ENCODE assay signal across 31 cellular contexts in the genomic region with DNA sequence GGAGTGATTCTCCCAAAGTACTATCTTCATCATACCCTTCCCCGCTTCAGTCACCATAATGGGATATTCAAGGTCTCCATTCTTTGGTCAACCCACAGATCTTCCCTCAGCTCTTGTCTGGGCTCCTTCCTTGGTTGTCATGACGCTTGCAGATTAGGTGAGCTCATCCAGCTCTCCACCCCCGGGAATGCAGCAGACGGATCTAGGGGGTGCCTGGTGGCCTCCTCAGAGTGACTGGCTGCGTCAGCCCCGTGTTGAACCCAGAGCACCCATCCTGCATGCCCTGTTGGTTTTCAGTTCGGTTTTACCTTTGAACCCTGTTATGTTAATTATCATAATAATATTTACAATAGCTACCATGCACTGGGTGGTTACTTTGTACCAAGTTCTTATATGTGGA. TPM values are rescaled to one million over a fixed set of nuclear protein-coding genes. Genes with fewer than 3 reads are reported as not detected.
DNase-seq lines count a peak whose midpoint lies in the region; ATAC-seq, FAIRE-seq and TF ChIP-seq lines count a peak whose summit lies in the region.
"Had no signal": no experiment of that assay in that cellular context is flagged by ENCODE, and none has a peak within 500 bp of the region (broad histone marks: within the 10 kb centered on the region; RNA-seq: fewer than 3 reads in every experiment).

No MANE protein-coding gene starts in this region.

- no peak overlapping the region for H4K5ac ChIP-seq in IMR-90 (ENCODE audit: low read depth, low read length)

- H3K9me3 ChIP-seq in IMR-90 (ENCODE audit: control insufficient read depth, insufficient read depth, low read length), result no peaks in the 10 kb centered on the region
- no peaks in the 10 kb centered on the region for H3K9me3 ChIP-seq in WERI-Rb-1 (ENCODE audit: severe bottlenecking)
- no peaks in the 10 kb centered on the region for H3K9me3 ChIP-seq in small intestine (ENCODE audit: control insufficient read depth, low read depth)
- H3K9me3 ChIP-seq: Caco-2, SK-N-SH, vagina had no signal

- no peak overlapping the region for H2BK15ac ChIP-seq in IMR-90 (ENCODE audit: low read depth, low read length)

- peaks cover 22% of the 10 kb centered on the region for H3K4me1 Mint-ChIP-seq in glutamatergic neuron (ENCODE audit: low read depth, unreplicated experiment)

- no peak overlapping the region for H2AK9ac ChIP-seq in IMR-90 (replicated peaks; ENCODE audit: low read depth, low read length, poor library complexity)

- H3K27me3 ChIP-seq in IMR-90 (ENCODE audit: control insufficient read depth, insufficient read depth, low read length) (peaks cover 75% of the 10 kb centered on the region), WERI-Rb-1 (ENCODE audit: insufficient read depth, low read depth, severe bottlenecking) (peaks cover 3% of the 10 kb centered on the region), small intestine (ENCODE audit: control insufficient read depth in 2 of 2, insufficient read depth in 2 of 2, low read length in 2 of 2) (no peaks in the 10 kb centered on the region)
- H3K27me3 ChIP-seq: vagina had no signal

- H2AK5ac ChIP-seq in IMR-90 (ENCODE audit: low read depth, low read length), result no peak overlapping the region

- ATAC-seq in IMR-90 (ENCODE audit: low read depth), result no peak
- ATAC-seq: activated CD4-positive, alpha-beta T cell treated with anti-CD3 and anti-CD28 coated beads for 36 hours; sciatic nerve had no signal

- peaks cover 27% of the 10 kb centered on the region; the same call in 1 of the 2 replicates for H4K20me1 ChIP-seq in IMR-90 (ENCODE audit: insufficient read depth, low read length)

- H3K4me3 ChIP-seq in IMR-90 (ENCODE audit: insufficient read depth, low read depth, low read length) (no peak overlapping the region), WERI-Rb-1 (ENCODE audit: low read depth, low read length) (no peak overlapping the region), small intestine (ENCODE audit: low read depth in 1 of 2, low read length in 2 of 2) (no peak overlapping the region)
- H3K4me3 ChIP-seq: vagina had no signal

- POLR2A ChIA-PET in IMR-90 (lab: Charles Lee; ENCODE audit: unreplicated experiment), result interaction anchor here (0.9 kb wide), 1 partner anchor 43 kb away, joined by 4 read pairs; no protein-coding TSS in a partner anchor
- POLR2A ChIA-PET in GM10248 (lab: Yijun Ruan, JAX), result no interaction called here

- H2BK120ac ChIP-seq in IMR-90 (ENCODE audit: low read depth, low read length), result no peak overlapping the region

- no peak overlapping the region for H2BK20ac ChIP-seq in IMR-90 (ENCODE audit: low read depth, low read length)

- no peak overlapping the region for H2BK5ac ChIP-seq in IMR-90 (ENCODE audit: low read depth, low read length, poor library complexity, severe bottlenecking)

- WGBS in IMR-90 (ENCODE audit: extremely low coverage in 2 of 2, insufficient read length in 1 of 2), 2 experiments, result 100% methylated on average over 1 of the region's 7 CpGs; no CpG with 5 or more reads in 1 of the 2 experiments
- WGBS in small intestine, 3 donors, result 31 to 55% (median 39%) methylated on average over 7 of the region's 7 CpGs

- peaks cover 2% of the 10 kb centered on the region for H3K9me3 Mint-ChIP-seq in glutamatergic neuron (ENCODE audit: unreplicated experiment)
- H3K9me3 Mint-ChIP-seq: activated naive CD8-positive, alpha-beta T cell treated with anti-CD3 and anti-CD28 coated beads, Interleukin-2, amount 10 ng/mL, durations not matched to agents 7 days and 5 days; T-helper 1 cell treated with Interleukin-12 subunit alpha and Interleukin-12 subunit beta and Interleukin-4 antibody, amounts not matched to agents 30 μg/mL and 1 μg/mL, for 36 hours had no signal

- H3K4me2 ChIP-seq in IMR-90 (ENCODE audit: low read depth, low read length), result no peak overlapping the region
- H3K4me2 ChIP-seq: SK-N-SH had no signal

- H3K4me3 Mint-ChIP-seq in glutamatergic neuron (ENCODE audit: unreplicated experiment), result no peak overlapping the region
- H3K4me3 Mint-ChIP-seq: activated CD4-positive, alpha-beta T cell treated with anti-CD3 and anti-CD28 coated beads for 36 hours; activated naive CD8-positive, alpha-beta T cell treated with anti-CD3 and anti-CD28 coated beads, Interleukin-2, amount 10 ng/mL, durations not matched to agents 7 days and 5 days; nephron progenitor cell had no signal

- H3K36me3 ChIP-seq in IMR-90 (ENCODE audit: control insufficient read depth, insufficient read depth, low read length) (no peaks in the 10 kb centered on the region), WERI-Rb-1 (no peaks in the 10 kb centered on the region), small intestine (ENCODE audit: control insufficient read depth in 2 of 2, insufficient read depth in 2 of 2, low read length in 2 of 2) (no peaks in the 10 kb centered on the region)
- H3K36me3 ChIP-seq: vagina had no signal

- H3K9me1 ChIP-seq in IMR-90 (ENCODE audit: insufficient read depth, low read length), result no peaks in the 10 kb centered on the region

- dilution Hi-C loops in IMR-90 (cut with HindIII; ENCODE audit: low sequenced_read_pairs, unreplicated experiment), result no loop called here

- no peak for FAIRE-seq in small intestine (lab: Jason Lieb, UNC)

- H2AFZ ChIP-seq in IMR-90 (replicated peaks; ENCODE audit: low read length, poor library complexity), result no peak overlapping the region
- H2AFZ ChIP-seq: parathyroid adenoma had no signal

- BruUV-seq in IMR-90 (replicated peaks; lab: Mats Ljungman, UMichigan), result no TSS peak

- H3K4ac ChIP-seq in IMR-90 (ENCODE audit: low read depth, low read length), result no peak overlapping the region

- in situ Hi-C loops in IMR-90 (cut with MboI; ENCODE audit: low sequenced_read_pairs), result loop anchor here (10.0 kb wide), 1 partner anchor 185 kb away; no protein-coding TSS in a partner anchor

- H3K27ac ChIP-seq in IMR-90 (ENCODE audit: insufficient read depth, low read length) (no peak overlapping the region), WERI-Rb-1 (peak overlapping the region; percentile 50), small intestine (ENCODE audit: low read depth in 1 of 2, low read length in 1 of 2) (no peak overlapping the region)
- H3K27ac ChIP-seq: C4-2B, parathyroid adenoma, vagina had no signal

- H3K56ac ChIP-seq in IMR-90 (ENCODE audit: extremely low read depth, insufficient read depth, low read length), result no peak overlapping the region

- no peaks in the 10 kb centered on the region for H3K36me3 Mint-ChIP-seq in glutamatergic neuron (ENCODE audit: unreplicated experiment)
- H3K36me3 Mint-ChIP-seq: activated naive CD8-positive, alpha-beta T cell treated with anti-CD3 and anti-CD28 coated beads, Interleukin-2, amount 10 ng/mL, durations not matched to agents 7 days and 5 days had no signal

- no peak overlapping the region for H3K27ac Mint-ChIP-seq in glutamatergic neuron (ENCODE audit: unreplicated experiment)
- H3K27ac Mint-ChIP-seq: activated CD4-positive, alpha-beta T cell treated with anti-CD3 and anti-CD28 coated beads for 36 hours; activated naive CD8-positive, alpha-beta T cell treated with anti-CD3 and anti-CD28 coated beads, Interleukin-2, amount 10 ng/mL, durations not matched to agents 7 days and 5 days; nephron progenitor cell; T-helper 1 cell treated with Interleukin-12 subunit alpha and Interleukin-12 subunit beta and Interleukin-4 antibody, amounts not matched to agents 30 μg/mL and 1 μg/mL, for 36 hours had no signal

- no peak for TF ChIP-seq POLR2A in IMR-90 (IDR thresholded peaks at IDR 0.05; ENCODE audit: low read depth, low read length)

- no peak overlapping the region for H4K8ac ChIP-seq in IMR-90 (ENCODE audit: low read depth in 2 of 2, low read length in 2 of 2)

- no peak for TF ChIP-seq CTCF in IMR-90 (conservative IDR thresholded peaks at IDR 0.05; ENCODE audit: low read depth, low read length)
- no peak for TF ChIP-seq CTCF in WERI-Rb-1 (IDR thresholded peaks at IDR 0.05; ENCODE audit: low read depth, low read length)
- no peak for TF ChIP-seq CTCF in GM10248 (IDR thresholded peaks at IDR 0.05; ENCODE audit: control extremely low read depth, extremely low read depth, low read depth, missing control alignments)
- no peak for TF ChIP-seq CTCF in glutamatergic neuron (IDR thresholded peaks at IDR 0.05; ENCODE audit: partially characterized antibody, unreplicated experiment)

- no peak for TF ChIP-seq RAD21 in IMR-90 (IDR thresholded peaks at IDR 0.05; ENCODE audit: low read length)

- H3K23ac ChIP-seq in IMR-90 (ENCODE audit: low read depth, low read length), result no peak overlapping the region

- H3K9ac ChIP-seq in IMR-90 (ENCODE audit: low read depth, low read length), result no peak overlapping the region
- H3K9ac ChIP-seq: parathyroid adenoma, SK-N-SH had no signal

- H3K4me1 ChIP-seq in IMR-90 (ENCODE audit: control insufficient read depth, insufficient read depth, low read length), result 0 out of 2 replicates have a peak, but pooled peaks cover 2% of the 10 kb centered on the region
- peaks cover 3 to 10% of the 10 kb centered on the region in 2 donors for H3K4me1 ChIP-seq in small intestine (ENCODE audit: control insufficient read depth in 2 of 2, insufficient read depth in 1 of 2, low read depth in 1 of 2, low read length in 1 of 2)
- H3K4me1 ChIP-seq: Caco-2, parathyroid adenoma had no signal

- no peak overlapping the region for H3K14ac ChIP-seq in IMR-90 (replicated peaks; ENCODE audit: low read depth, low read length)

- intact Hi-C loops in IMR-90 (cut with micrococcal nuclease), result no loop called here

- H3K79me1 ChIP-seq in IMR-90 (ENCODE audit: low read depth in 1 of 2, low read length in 2 of 2), result no peaks in the 10 kb centered on the region

- CTCF ChIA-PET in IMR-90 (lab: Yijun Ruan, JAX), result no interaction called here
- CTCF ChIA-PET in GM10248 (lab: Yijun Ruan, JAX), result interaction anchor here (1.2 to 1.7 kb wide), 3 partner anchors 10 to 581 kb away, joined by 3 to 11 read pairs (median 3); no protein-coding TSS in a partner anchor

- DNase-seq in IMR-90, result peak; percentile 22
- DNase-seq in WERI-Rb-1, result peak; percentile 82
- peak; percentile 25 for DNase-seq in iris pigment epithelial cell (ENCODE audit: low read depth)
- DNase-seq in small intestine, result peak; percentile 56
- DNase-seq in GM10248 (ENCODE audit: extremely low spot score), result no peak
- no peak for DNase-seq in glutamatergic neuron
- no peak for DNase-seq in cerebellar cortex (ENCODE audit: low spot score)
- no peak for DNase-seq in retina
- DNase-seq: activated CD4-positive, alpha-beta T cell treated with anti-CD3 and anti-CD28 coated beads for 36 hours; activated effector memory CD4-positive, alpha-beta T cell treated with Interleukin-2 at 50 U/mL for 16 hours; activated naive CD8-positive, alpha-beta T cell treated with anti-CD3 and anti-CD28 coated beads, Interleukin-2, amount 10 ng/mL, durations not matched to agents 7 days and 5 days; activated T-cell treated with anti-CD3 and anti-CD28 coated beads for 4 hours; DMS79; kidney glomerular epithelial cell; mammary epithelial cell; NCI-H1092 treated with DMSO at 0.1 percent for 48 hours; NCI-H2029; NCI-H2227 treated with DMSO at 0.1 percent for 48 hours; NCI-H774; nephron progenitor cell; SK-N-SH; stimulated activated naive CD4-positive, alpha-beta T cell treated with Interleukin-2 at 50 U/mL for 16 hours had no signal

- H3K18ac ChIP-seq in IMR-90 (ENCODE audit: low read depth, low read length), result no peak overlapping the region

- peaks cover 20% of the 10 kb centered on the region for H3K27me3 Mint-ChIP-seq in glutamatergic neuron (ENCODE audit: unreplicated experiment)

- no peak overlapping the region for H4K91ac ChIP-seq in IMR-90 (ENCODE audit: insufficient read depth, low read depth, low read length)

RNA-seq across cellular contexts. Expression of a gene that starts 6.4 kb away (rescaled TPM):
- 0.28 and 0.36 TPM in 2 replicates for total RNA-seq in IMR-90 (2012; rRNA removed)
- 0.82 and 1.5 TPM in 2 replicates for polyA plus RNA-seq in IMR-90 (2012; rRNA removed)
- 0.25 and 1.3 TPM in 2 replicates for polyA plus RNA-seq in IMR-90 (2012; cell fraction: cytosol; rRNA removed)
- polyA plus RNA-seq in IMR-90 (2012; cell fraction: nucleus; rRNA removed; ENCODE audit: low replicate concordance), result 2.0 and 3.6 TPM in 2 replicates
- 10 to 100 TPM; 14.6 to 25.7 (median 15.9) TPM for polyA plus RNA-seq in small intestine
- total RNA-seq in glutamatergic neuron (ENCODE audit: unreplicated experiment), result 3.1 TPM

RNA-seq across cellular contexts. Expression of a gene that starts 20.8 kb away (rescaled TPM):
- total RNA-seq in IMR-90 (2012; rRNA removed), result not detected in 2 replicates
- not detected in 2 replicates for polyA plus RNA-seq in IMR-90 (2012; rRNA removed)
- polyA plus RNA-seq in IMR-90 (2012; cell fraction: cytosol; rRNA removed), result not detected in 2 replicates
- polyA plus RNA-seq in IMR-90 (2012; cell fraction: nucleus; rRNA removed; ENCODE audit: low replicate concordance), result not detected in 2 replicates
- not detected for polyA plus RNA-seq in small intestine
- total RNA-seq in glutamatergic neuron (ENCODE audit: unreplicated experiment), result not detected
- total RNA-seq: activated CD4-positive, alpha-beta T cell treated with anti-CD3 and anti-CD28 coated beads for 36 hours; cerebellum; endothelial cell of umbilical vein; glomerular endothelial cell; mammary epithelial cell; sciatic nerve; vagina had no signal
- polyA plus RNA-seq: endothelial cell of umbilical vein, mammary epithelial cell, SK-N-SH had no signal

RNA-seq across cellular contexts. Expression of a gene that starts 41.2 kb away (rescaled TPM):
- not detected in 2 replicates for total RNA-seq in IMR-90 (2012; rRNA removed)
- polyA plus RNA-seq in IMR-90 (2012; rRNA removed), result not detected in 2 replicates
- not detected in 2 replicates for polyA plus RNA-seq in IMR-90 (2012; cell fraction: cytosol; rRNA removed)
- polyA plus RNA-seq in IMR-90 (2012; cell fraction: nucleus; rRNA removed; ENCODE audit: low replicate concordance), result not detected in 2 replicates
- polyA plus RNA-seq in small intestine, result under 1 TPM in 1 of 3 donors, not detected in 2; 0.03 TPM
- not detected for total RNA-seq in glutamatergic neuron (ENCODE audit: unreplicated experiment)
- total RNA-seq: activated CD4-positive, alpha-beta T cell treated with anti-CD3 and anti-CD28 coated beads for 36 hours; Caco-2; cerebellum; endothelial cell of umbilical vein; glomerular endothelial cell; mammary epithelial cell; sciatic nerve; vagina had no signal
- polyA plus RNA-seq: endothelial cell of umbilical vein, mammary epithelial cell, SK-N-SH had no signal

RNA-seq across cellular contexts. Expression of a gene that starts 47.7 kb away (rescaled TPM):
- 2.2 and 2.5 TPM in 2 replicates for total RNA-seq in IMR-90 (2012; rRNA removed)
- polyA plus RNA-seq in IMR-90 (2012; rRNA removed), result 7.9 and 9.0 TPM in 2 replicates
- polyA plus RNA-seq in IMR-90 (2012; cell fraction: cytosol; rRNA removed), result 7.2 and 13.4 TPM in 2 replicates
- polyA plus RNA-seq in IMR-90 (2012; cell fraction: nucleus; rRNA removed; ENCODE audit: low replicate concordance), result 7.4 and 12.8 TPM in 2 replicates
- 10 to 100 TPM in 1 of 3 donors, 1 to 10 TPM in 2; 1.1 to 29.1 (median 5.4) TPM for polyA plus RNA-seq in small intestine
- 0.44 TPM for total RNA-seq in glutamatergic neuron (ENCODE audit: unreplicated experiment)

Comparison
In these comparisons a context has a peak if more than half of its experiments do, and no peak if none do; other contexts are left out.
1. DNase-seq: peak in IMR-90 (single experiment), WERI-Rb-1 (single experiment), iris pigment epithelial cell (single experiment) and small intestine (single experiment); none in GM10248 (single experiment), glutamatergic neuron (single experiment), cerebellar cortex (single experiment) and retina (single experiment).